Comparison of ENCODE assay signal across 17 cellular contexts in the genomic region with DNA sequence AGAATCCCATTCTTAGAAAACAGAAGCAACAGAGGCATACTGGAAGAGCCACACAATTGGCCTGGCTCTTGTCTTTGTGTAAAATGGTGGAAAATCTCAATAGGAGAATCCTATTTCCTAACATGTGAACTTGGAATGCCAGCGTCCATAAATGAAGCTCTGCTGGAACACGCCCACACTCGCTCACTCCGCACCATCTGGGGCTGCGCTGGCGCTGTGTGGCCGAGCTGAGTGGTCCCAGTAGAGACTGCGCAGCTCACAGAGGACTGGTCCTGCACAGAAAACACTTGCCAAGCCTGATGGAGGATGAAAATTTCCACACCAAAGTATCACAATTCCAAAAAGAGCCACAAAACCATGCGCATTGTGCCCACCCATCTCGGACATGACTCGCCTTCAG.
"Had no signal": no experiment of that assay in that cellular context is flagged by ENCODE, and none has a peak within 500 bp of the region (broad histone marks: within the 10 kb centered on the region; RNA-seq: fewer than 3 reads in every experiment).

No MANE protein-coding gene starts in this region.

- ATAC-seq: left colon; stimulated activated naive CD8-positive, alpha-beta T cell treated with anti-CD3 and anti-CD28 coated beads, Interleukin-15, amount 100 ng/mL, for 72 hours had no signal

- H3K36me3 Mint-ChIP-seq: activated naive CD4-positive, alpha-beta T cell treated with anti-CD3 and anti-CD28 coated beads, Interleukin-2, amount 10 ng/mL, durations not matched to agents 7 days and 5 days had no signal

- H3K36me3 ChIP-seq: thyroid gland, uterus had no signal

- H3K4me3 Mint-ChIP-seq: activated CD4-positive, alpha-beta T cell treated with anti-CD3 and anti-CD28 coated beads, Interleukin-2, amount 10 ng/mL, durations not matched to agents 7 days and 5 days; activated naive CD4-positive, alpha-beta T cell treated with anti-CD3 and anti-CD28 coated beads, Interleukin-2, amount 10 ng/mL, durations not matched to agents 7 days and 5 days; stimulated activated naive CD8-positive, alpha-beta T cell treated with anti-CD3 and anti-CD28 coated beads, Interleukin-15, amount 100 ng/mL, for 72 hours had no signal

- H3K27ac ChIP-seq: parathyroid adenoma, skin epidermis, thyroid gland, uterus had no signal

- H3K9me3 Mint-ChIP-seq: activated CD4-positive, alpha-beta T cell treated with anti-CD3 and anti-CD28 coated beads, Interleukin-2, amount 10 ng/mL, durations not matched to agents 7 days and 5 days; activated naive CD4-positive, alpha-beta T cell treated with anti-CD3 and anti-CD28 coated beads, Interleukin-2, amount 10 ng/mL, durations not matched to agents 7 days and 5 days; activated T-helper 2 cell treated with anti-CD3 and anti-CD28 coated beads, Interferon-gamma antibody, Interleukin-2, Interleukin-4, amounts not matched to agents 10 μg/mL and 5 μg/mL and 100 μg/mL, durations not matched to agents 14 hours and 24 hours and 36 hours; stimulated activated naive CD8-positive, alpha-beta T cell treated with anti-CD3 and anti-CD28 coated beads, Interleukin-15, amount 100 ng/mL, for 72 hours had no signal

- H3K79me2 ChIP-seq: parathyroid adenoma had no signal

- H3K9me3 ChIP-seq: thyroid gland, uterus had no signal

- H3K4me1 ChIP-seq: parathyroid adenoma, thyroid gland, uterus had no signal

- H3K27ac Mint-ChIP-seq: activated CD4-positive, alpha-beta T cell treated with anti-CD3 and anti-CD28 coated beads, Interleukin-2, amount 10 ng/mL, durations not matched to agents 7 days and 5 days; activated naive CD4-positive, alpha-beta T cell treated with anti-CD3 and anti-CD28 coated beads, Interleukin-2, amount 10 ng/mL, durations not matched to agents 7 days and 5 days; activated T-helper 2 cell treated with anti-CD3 and anti-CD28 coated beads, Interferon-gamma antibody, Interleukin-2, Interleukin-4, amounts not matched to agents 10 μg/mL and 5 μg/mL and 100 μg/mL, durations not matched to agents 14 hours and 24 hours and 36 hours; stimulated activated naive CD8-positive, alpha-beta T cell treated with anti-CD3 and anti-CD28 coated beads, Interleukin-15, amount 100 ng/mL, for 72 hours had no signal

- H2AFZ ChIP-seq: parathyroid adenoma had no signal

- DNase-seq: activated CD4-positive, alpha-beta T cell treated with anti-CD3 and anti-CD28 coated beads, Interleukin-2, amount 10 ng/mL, durations not matched to agents 7 days and 5 days; activated CD4-positive, CD25-positive, alpha-beta regulatory T cell; activated naive CD4-positive, alpha-beta T cell treated with anti-CD3 and anti-CD28 coated beads, Interleukin-2, amount 10 ng/mL, durations not matched to agents 7 days and 5 days; activated T-cell treated with anti-CD3 and anti-CD28 coated beads for 4 hours; caudate nucleus; erythroblast; hippocampal formation; left colon; mammary epithelial cell; retina; stimulated activated CD4-positive, alpha-beta T cell treated with anti-CD3 and anti-CD28 coated beads, Interleukin-4, amount 100 ng/mL, for 4 hours; stimulated activated naive CD8-positive, alpha-beta T cell treated with anti-CD3 and anti-CD28 coated beads, Interleukin-15, amount 100 ng/mL, for 72 hours; thyroid gland; uterus had no signal

- H3K27me3 Mint-ChIP-seq: activated CD4-positive, alpha-beta T cell treated with anti-CD3 and anti-CD28 coated beads, Interleukin-2, amount 10 ng/mL, durations not matched to agents 7 days and 5 days; stimulated activated naive CD8-positive, alpha-beta T cell treated with anti-CD3 and anti-CD28 coated beads, Interleukin-15, amount 100 ng/mL, for 72 hours had no signal

- H3K27me3 ChIP-seq: thyroid gland, uterus had no signal

- H3K4me3 ChIP-seq: skin epidermis, thyroid gland, uterus had no signal

- H3K9ac ChIP-seq: parathyroid adenoma had no signal

- H3K4me1 Mint-ChIP-seq: activated CD4-positive, alpha-beta T cell treated with anti-CD3 and anti-CD28 coated beads, Interleukin-2, amount 10 ng/mL, durations not matched to agents 7 days and 5 days; activated naive CD4-positive, alpha-beta T cell treated with anti-CD3 and anti-CD28 coated beads, Interleukin-2, amount 10 ng/mL, durations not matched to agents 7 days and 5 days; stimulated activated naive CD8-positive, alpha-beta T cell treated with anti-CD3 and anti-CD28 coated beads, Interleukin-15, amount 100 ng/mL, for 72 hours had no signal
